9 cellular contexts compared by ENCODE assay signal in genomic region chr7:151172273-151173141, GRCh38. TPM values are rescaled to one million over a fixed set of nuclear protein-coding genes. Genes with fewer than 3 reads are reported as not detected.
DNase-seq lines count a peak whose midpoint lies in the region; ATAC-seq and TF ChIP-seq lines count a peak whose summit lies in the region.
"Had no signal": no experiment of that assay in that cellular context is flagged by ENCODE, and none has a peak within 500 bp of the region (broad histone marks: within the 10 kb centered on the region; RNA-seq: fewer than 3 reads in every experiment).

No MANE protein-coding gene starts in this region.

- intact Hi-C loops in activated naive CD4-positive, alpha-beta T cell treated with anti-CD3 and anti-CD28 coated beads for 36 hours (cut with micrococcal nuclease) = loop anchor here (1.0 kb wide), 4 partner anchors 48 to 274 kb away; no protein-coding TSS in a partner anchor
- intact Hi-C loops in Right ventricle myocardium inferior (cut with DNase I) (loop anchor here (1.0 kb wide), 1 partner anchor 47 kb away; no protein-coding TSS in a partner anchor), aorta (cut with DNase I) (loop anchor here (1.0 to 5.0 kb wide), 2 partner anchors 47 to 50 kb away; no protein-coding TSS in a partner anchor)

- H3K27ac ChIP-seq in aorta (ENCODE audit: low read depth in 1 of 2, low read length in 2 of 2) = no peak overlapping the region

- H3K36me3 Mint-ChIP-seq in activated naive CD4-positive, alpha-beta T cell treated with anti-CD3 and anti-CD28 coated beads for 36 hours (ENCODE audit: low read depth) = no peaks in the 10 kb centered on the region

- ATAC-seq in GM21390 (IDR thresholded peaks at IDR 0.05; ENCODE audit: unreplicated experiment) = peak; percentile 78
- ATAC-seq in Right ventricle myocardium inferior = peak; percentile 68
- ATAC-seq in aorta (ENCODE audit: low FRiP score) = peak; percentile 92

- H3K36me3 ChIP-seq in aorta (ENCODE audit: control insufficient read depth in 1 of 2, insufficient read depth in 2 of 2, low read length in 1 of 2) = no peaks in the 10 kb centered on the region

- no peaks in the 10 kb centered on the region for H3K9me3 ChIP-seq in aorta (ENCODE audit: control insufficient read depth, low read length)

- no peak overlapping the region for H3K27ac Mint-ChIP-seq in activated naive CD4-positive, alpha-beta T cell treated with anti-CD3 and anti-CD28 coated beads for 36 hours

- 21 to 22% methylated on average over 42 of the region's 42 CpGs for WGBS in aorta, 2 donors

- no peak overlapping the region for H3K4me3 ChIP-seq in aorta (ENCODE audit: low read length in 2 of 2)

- H3K4me1 ChIP-seq in aorta (ENCODE audit: control insufficient read depth in 1 of 2, insufficient read depth in 2 of 2, low read length in 2 of 2) = no peaks in the 10 kb centered on the region

- CTCF ChIA-PET in activated naive CD4-positive, alpha-beta T cell treated with anti-CD3 and anti-CD28 coated beads for 36 hours (lab: Charles Lee) = interaction anchor here (0.6 to 1.0 kb wide), 19 partner anchors 10 to 214 kb away, joined by 3 to 7 read pairs (median 4); partner anchors contain the start of gene ABCF2

- H3K4me1 Mint-ChIP-seq in activated naive CD4-positive, alpha-beta T cell treated with anti-CD3 and anti-CD28 coated beads for 36 hours (ENCODE audit: low read depth) = peaks cover 10% of the 10 kb centered on the region

- H3K9me3 Mint-ChIP-seq in activated naive CD4-positive, alpha-beta T cell treated with anti-CD3 and anti-CD28 coated beads for 36 hours = no peaks in the 10 kb centered on the region

- peak; percentile 100 for TF ChIP-seq CTCF in LNCAP (IDR thresholded peaks at IDR 0.05)

- DNase-seq in DMS 273 treated with DMSO at 0.1 percent for 48 hours (lab: John Stamatoyannopoulos, UW) = peak; percentile 25
- peak; percentile 27 for DNase-seq in SKM-1 treated with dmso at 0.1 percent for 144 hours (lab: John Stamatoyannopoulos, UW; ENCODE audit: unreplicated experiment)
- DNase-seq in activated naive CD4-positive, alpha-beta T cell treated with anti-CD3 and anti-CD28 coated beads for 36 hours = peak; percentile 81
- peak; percentile 94 for DNase-seq in Right ventricle myocardium inferior (ENCODE audit: missing footprints)
- peak; percentile 17 for DNase-seq in pulmonary artery endothelial cell (ENCODE audit: low read depth, low spot score)
- DNase-seq in aorta = peak; percentile 79 to 93

- H3K27me3 ChIP-seq in aorta (ENCODE audit: control insufficient read depth in 1 of 2, insufficient read depth in 2 of 2, low read length in 1 of 2) = no peaks in the 10 kb centered on the region

- H3K4me3 Mint-ChIP-seq in activated naive CD4-positive, alpha-beta T cell treated with anti-CD3 and anti-CD28 coated beads for 36 hours = no peak overlapping the region

- H3K27me3 Mint-ChIP-seq in activated naive CD4-positive, alpha-beta T cell treated with anti-CD3 and anti-CD28 coated beads for 36 hours (ENCODE audit: low read depth) = peaks cover 51% of the 10 kb centered on the region

RNA-seq across cellular contexts. Expression of gene GBX1, which starts 5.0 kb away (rescaled TPM):
- total RNA-seq in activated naive CD4-positive, alpha-beta T cell treated with anti-CD3 and anti-CD28 coated beads for 36 hours = not detected
- total RNA-seq in Right ventricle myocardium inferior (2.4 TPM), pulmonary artery endothelial cell (not detected in 2 replicates), aorta (not detected)
- not detected for polyA plus RNA-seq in aorta
- polyA plus RNA-seq: esophagus had no signal

RNA-seq across cellular contexts. Expression of gene ASB10, which starts 14.5 kb away (rescaled TPM):
- total RNA-seq in activated naive CD4-positive, alpha-beta T cell treated with anti-CD3 and anti-CD28 coated beads for 36 hours = not detected
- 41.4 TPM for total RNA-seq in Right ventricle myocardium inferior
- not detected in 2 replicates for total RNA-seq in pulmonary artery endothelial cell
- not detected for total RNA-seq in aorta
- not detected for polyA plus RNA-seq in aorta

RNA-seq across cellular contexts. Expression of gene H2BK1, which starts 37.8 kb away (rescaled TPM):
- not detected for total RNA-seq in activated naive CD4-positive, alpha-beta T cell treated with anti-CD3 and anti-CD28 coated beads for 36 hours
- total RNA-seq in Right ventricle myocardium inferior (not detected), pulmonary artery endothelial cell (not detected in 2 replicates), aorta (1 to 10 TPM in 1 of 2 donors, not detected in 1; 2.2 TPM)
- polyA plus RNA-seq in aorta = not detected
- polyA plus RNA-seq: esophagus had no signal

RNA-seq across cellular contexts. Expression of gene ABCF2, which starts 54.5 kb away (rescaled TPM):
- 10 to 100 TPM; 33.9 to 35.5 TPM for total RNA-seq in activated naive CD4-positive, alpha-beta T cell treated with anti-CD3 and anti-CD28 coated beads for 36 hours
- 24.5 TPM for total RNA-seq in Right ventricle myocardium inferior
- 78.8 and 91.2 TPM in 2 replicates for total RNA-seq in pulmonary artery endothelial cell
- 10 to 100 TPM; 15.8 to 25.8 TPM for total RNA-seq in aorta
- polyA plus RNA-seq in aorta = 10 to 100 TPM; 14.3 to 15.9 TPM

RNA-seq across cellular contexts. Expression of gene CHPF2, which starts 59.8 kb away (rescaled TPM):
- total RNA-seq in activated naive CD4-positive, alpha-beta T cell treated with anti-CD3 and anti-CD28 coated beads for 36 hours = 10 to 100 TPM; 21.0 TPM
- total RNA-seq in Right ventricle myocardium inferior (11.6 TPM), pulmonary artery endothelial cell (57.7 and 71.3 TPM in 2 replicates), aorta (10 to 100 TPM; 49.1 to 51.6 TPM)
- polyA plus RNA-seq in aorta = 10 to 100 TPM in 1 of 2 donors, 1 to 10 TPM in 1; 7.8 to 53.5 TPM

Comparison
In these comparisons a context has a peak if more than half of its experiments do, and no peak if none do; other contexts are left out.
1. DNase-seq: peak in every context shown above with its lines; median percentile 94 in Right ventricle myocardium inferior; 86 in aorta; 81 in activated naive CD4-positive, alpha-beta T cell treated with anti-CD3 and anti-CD28 coated beads for 36 hours; 27 in SKM-1 treated with dmso at 0.1 percent for 144 hours; 25 in DMS 273 treated with DMSO at 0.1 percent for 48 hours; 17 in pulmonary artery endothelial cell.
2. RNA of gene ASB10, which starts 14.5 kb away (total RNA-seq): 41.4 TPM in Right ventricle myocardium inferior (single experiment); not detected in activated naive CD4-positive, alpha-beta T cell treated with anti-CD3 and anti-CD28 coated beads for 36 hours, not detected in pulmonary artery endothelial cell and not detected in aorta; every median in the first group is over 10 times any median in the second.
3. Peak in every context shown above with its lines, with median percentiles within 50 percentile points of each other: ATAC-seq.